ENCODE assay signal across 14 cellular contexts in genomic region chr19:14119644-14120496, GRCh38. TPM values are rescaled to one million over a fixed set of nuclear protein-coding genes. Genes with fewer than 3 reads are reported as not detected.
DNase-seq lines count a peak whose midpoint lies in the region; ATAC-seq and TF ChIP-seq lines count a peak whose summit lies in the region.
"Had no signal": no experiment of that assay in that cellular context is flagged by ENCODE, and none has a peak within 500 bp of the region (broad histone marks: within the 10 kb centered on the region; RNA-seq: fewer than 3 reads in every experiment).

No MANE protein-coding gene starts in this region.

- DNase-seq in esophagus muscularis mucosa (ENCODE audit: extremely low spot score) (no peak), progenitor cell of endocrine pancreas (ENCODE audit: low spot score, unreplicated experiment) (no peak), NCI-H526 treated with DMSO at 0.1 percent for 48 hours (lab: John Stamatoyannopoulos, UW) (no peak), NCI-H524 (lab: John Stamatoyannopoulos, UW) (no peak), NCI-H1417 (lab: John Stamatoyannopoulos, UW) (no peak)
- DNase-seq: activated naive CD4-positive, alpha-beta T cell treated with anti-CD3 and anti-CD28 coated beads, Interleukin-2, amount 50 U/mL, for 16 hours; NCI-H2171 treated with DMSO at 0.1 percent for 48 hours; SHP77 had no signal

- H3K27ac Mint-ChIP-seq in IgD-negative memory B cell (no peak overlapping the region), progenitor cell of endocrine pancreas (peak overlapping the region; percentile 78)

- H3K4me3 Mint-ChIP-seq in IgD-negative memory B cell, result peak overlapping the region in 3 of 4 donors; percentile 25 to 86 (median 41)
- no peak overlapping the region for H3K4me3 Mint-ChIP-seq in progenitor cell of endocrine pancreas (ENCODE audit: low read depth)

- no peak overlapping the region for H3K4me3 ChIP-seq in esophagus muscularis mucosa

- no peaks in the 10 kb centered on the region for H3K27me3 ChIP-seq in esophagus muscularis mucosa

- H3K4me1 Mint-ChIP-seq in IgD-negative memory B cell (peaks cover 21 to 29% (median 22%) of the 10 kb centered on the region in 3 donors), progenitor cell of endocrine pancreas (ENCODE audit: low read depth) (peaks cover 26% of the 10 kb centered on the region)

- H3K9me3 ChIP-seq in esophagus muscularis mucosa, result no peaks in the 10 kb centered on the region

- no peak for TF ChIP-seq CTCF in 22Rv1 (IDR thresholded peaks at IDR 0.05)
- no peak for TF ChIP-seq CTCF in esophagus muscularis mucosa (IDR thresholded peaks at IDR 0.05)
- TF ChIP-seq CTCF in progenitor cell of endocrine pancreas (IDR thresholded peaks at IDR 0.05; ENCODE audit: unreplicated experiment), result no peak

- H3K27me3 Mint-ChIP-seq in IgD-negative memory B cell, result no peaks in the 10 kb centered on the region
- no peaks in the 10 kb centered on the region for H3K27me3 Mint-ChIP-seq in progenitor cell of endocrine pancreas

- H3K27ac ChIP-seq in 22Rv1 (peak overlapping the region; percentile 92), esophagus muscularis mucosa (replicated peaks in 1 of 4) (peak overlapping the region; percentile 98 to 100 (median 100))

- WGBS in esophagus muscularis mucosa, result 90% methylated on average over 7 of the region's 7 CpGs

- intact Hi-C loops in esophagus muscularis mucosa (cut with DNase I), result loop anchor here (2.0 kb wide), 1 partner anchor 47 kb away; the partner anchor contains the start of gene MISP3

- H3K36me3 Mint-ChIP-seq in IgD-negative memory B cell, result peaks cover 1% of the 10 kb centered on the region
- peaks cover 2% of the 10 kb centered on the region for H3K36me3 Mint-ChIP-seq in progenitor cell of endocrine pancreas (ENCODE audit: insufficient read depth)

- no peak for TF ChIP-seq POLR2A in esophagus muscularis mucosa (IDR thresholded peaks at IDR 0.05; ENCODE audit: low read depth)

- no peaks in the 10 kb centered on the region for H3K36me3 ChIP-seq in esophagus muscularis mucosa

- TF ChIP-seq EP300 in esophagus muscularis mucosa (IDR thresholded peaks at IDR 0.05), result no peak

- peaks cover 36 to 46% (median 41%) of the 10 kb centered on the region in 4 donors for H3K4me1 ChIP-seq in esophagus muscularis mucosa

- ATAC-seq in GM21390 (IDR thresholded peaks at IDR 0.05; ENCODE audit: unreplicated experiment), result no peak
- ATAC-seq: activated CD4-positive, CD25-positive, alpha-beta regulatory T cell treated with anti-CD3 and anti-CD28 coated beads, Interleukin-2, amount 50 U/mL, for 24 hours had no signal

- no peaks in the 10 kb centered on the region for H3K9me3 Mint-ChIP-seq in IgD-negative memory B cell
- no peaks in the 10 kb centered on the region for H3K9me3 Mint-ChIP-seq in progenitor cell of endocrine pancreas (ENCODE audit: low read depth)

RNA-seq across cellular contexts. Expression of gene PRKACA, which starts 2.3 kb away (rescaled TPM):
- polyA plus RNA-seq in IgD-negative memory B cell, result 1.4 TPM
- 100 to 1,000 TPM in 2 of 4 donors, 10 to 100 TPM in 2; 76.0 to 125 (median 93.3) TPM for total RNA-seq in esophagus muscularis mucosa
- total RNA-seq in progenitor cell of endocrine pancreas, result 87.4 and 92.1 TPM in 2 replicates

RNA-seq across cellular contexts. Expression of gene ASF1B, which starts 16.5 kb away (rescaled TPM):
- polyA plus RNA-seq in IgD-negative memory B cell, result 1.9 TPM
- total RNA-seq in esophagus muscularis mucosa (1 to 10 TPM in 1 of 4 donors, under 1 TPM in 2, not detected in 1; 0.63 to 1.3 (median 0.65) TPM), progenitor cell of endocrine pancreas (18.4 TPM in 2 replicates)

RNA-seq across cellular contexts. Expression of gene SAMD1, which starts 29.3 kb away (rescaled TPM):
- 2.8 TPM for polyA plus RNA-seq in IgD-negative memory B cell
- total RNA-seq in esophagus muscularis mucosa, result 10 to 100 TPM; 24.1 to 75.6 (median 48.8) TPM
- 64.7 and 72.4 TPM in 2 replicates for total RNA-seq in progenitor cell of endocrine pancreas

RNA-seq across cellular contexts. Expression of gene C19orf67, which starts 34.3 kb away (rescaled TPM):
- polyA plus RNA-seq in IgD-negative memory B cell, result not detected
- total RNA-seq in esophagus muscularis mucosa, result not detected
- 0.43 TPM in 1 of 2 replicates, not detected in the other for total RNA-seq in progenitor cell of endocrine pancreas
- polyA plus RNA-seq: BJ, endothelial cell of umbilical vein had no signal

RNA-seq across cellular contexts. Expression of gene MISP3, which starts 47.3 kb away (rescaled TPM):
- 0.16 TPM for polyA plus RNA-seq in IgD-negative memory B cell
- total RNA-seq in esophagus muscularis mucosa (10 to 100 TPM in 1 of 4 donors, 1 to 10 TPM in 3; 1.5 to 11.1 (median 7.6) TPM), progenitor cell of endocrine pancreas (3.0 and 3.5 TPM in 2 replicates)
